Comparison of ENCODE assay signal across 11 cellular contexts in the genomic region with DNA sequence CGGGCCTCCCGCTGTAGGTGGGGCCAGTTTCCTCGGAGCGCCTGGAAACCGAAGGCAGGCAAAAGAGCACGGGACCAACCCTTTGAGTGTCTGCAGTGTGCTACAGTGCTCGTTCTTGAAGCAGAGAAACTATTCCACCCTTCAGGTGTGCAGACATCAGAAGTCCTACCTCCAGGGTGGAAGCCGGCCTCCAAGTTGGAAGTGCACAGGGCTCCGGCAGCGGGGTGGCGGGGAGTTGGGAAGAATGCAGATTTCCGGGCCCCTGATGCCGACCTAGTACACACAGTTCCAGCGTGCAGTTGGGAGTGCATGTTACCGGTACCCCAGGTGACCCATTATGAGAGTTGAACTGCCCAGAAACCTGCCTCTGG. TPM values are rescaled to one million over a fixed set of nuclear protein-coding genes. Genes with fewer than 3 reads are reported as not detected.
DNase-seq lines count a peak whose midpoint lies in the region; ATAC-seq and TF ChIP-seq lines count a peak whose summit lies in the region.
"Had no signal": no experiment of that assay in that cellular context is flagged by ENCODE, and none has a peak within 500 bp of the region (broad histone marks: within the 10 kb centered on the region; RNA-seq: fewer than 3 reads in every experiment).

No MANE protein-coding gene starts in this region.

- intact Hi-C loops in transverse colon (cut with DNase I; ENCODE audit: low total_unique reads), result loop anchor here (5.0 to 10.0 kb wide), 2 partner anchors 65 to 112 kb away; no protein-coding TSS in a partner anchor

- no peak for ATAC-seq in activated T-cell treated with anti-CD3 and anti-CD28 coated beads, Interleukin-2, amount 50 U/mL, for 4 hours
- no peak for ATAC-seq in lung (ENCODE audit: insufficient read depth, low FRiP score)
- no peak for ATAC-seq in HG03039 (IDR thresholded peaks at IDR 0.05; ENCODE audit: unreplicated experiment)
- ATAC-seq in HG03378 (IDR thresholded peaks at IDR 0.05; ENCODE audit: unreplicated experiment), result no peak

- no peaks in the 10 kb centered on the region for H3K9me3 Mint-ChIP-seq in activated T-cell treated with anti-CD3 and anti-CD28 coated beads, Interleukin-2, amount 50 U/mL, for 4 hours

- no peak for TF ChIP-seq POLR2A in transverse colon (IDR thresholded peaks at IDR 0.05)

- H3K36me3 ChIP-seq in lung (ENCODE audit: control insufficient read depth in 2 of 2, insufficient read depth in 2 of 2, low read length in 2 of 2) (no peaks in the 10 kb centered on the region), transverse colon (no peaks in the 10 kb centered on the region)
- H3K36me3 ChIP-seq: brain microvascular endothelial cell had no signal

- H3K27me3 Mint-ChIP-seq in activated T-cell treated with anti-CD3 and anti-CD28 coated beads, Interleukin-2, amount 50 U/mL, for 4 hours (ENCODE audit: low read depth), result no peaks in the 10 kb centered on the region

- H3K4me3 ChIP-seq in astrocyte of the cerebellum (ENCODE audit: low read depth, low read length) (peak overlapping the region; percentile 63), lung (peak overlapping the region; percentile 86), transverse colon (peak overlapping the region; percentile 10 to 94 (median 66))

- peak overlapping the region in 1 of 2 donors; percentile 100 for H3K27ac ChIP-seq in lung (ENCODE audit: low read depth in 1 of 2, low read length in 1 of 2)
- H3K27ac ChIP-seq in transverse colon, result peak overlapping the region; percentile 98 to 100 (median 100)
- H3K27ac ChIP-seq: brain microvascular endothelial cell had no signal

- H3K4me1 Mint-ChIP-seq in activated T-cell treated with anti-CD3 and anti-CD28 coated beads, Interleukin-2, amount 50 U/mL, for 4 hours (ENCODE audit: low read depth), result peaks cover 65% of the 10 kb centered on the region

- peak overlapping the region; percentile 94 for H3K4me3 Mint-ChIP-seq in activated T-cell treated with anti-CD3 and anti-CD28 coated beads, Interleukin-2, amount 50 U/mL, for 4 hours

- H3K4me1 ChIP-seq in lung (ENCODE audit: control insufficient read depth in 2 of 2, insufficient read depth in 2 of 2, low read length in 2 of 2), result peaks cover 28 to 37% of the 10 kb centered on the region in 2 donors
- peaks cover 26 to 68% (median 50%) of the 10 kb centered on the region in 4 donors for H3K4me1 ChIP-seq in transverse colon

- TF ChIP-seq CTCF in astrocyte of the cerebellum (IDR thresholded peaks at IDR 0.05; ENCODE audit: low read depth, low read length, missing control alignments), result no peak
- TF ChIP-seq CTCF in lung (IDR thresholded peaks at IDR 0.05; ENCODE audit: control extremely low read depth, extremely low read depth), result no peak
- no peak for TF ChIP-seq CTCF in transverse colon (IDR thresholded peaks at IDR 0.05)

- H3K9me3 ChIP-seq in lung (ENCODE audit: control insufficient read depth in 2 of 2, insufficient read depth in 1 of 2, low read length in 1 of 2) (peaks cover 0 to 2% of the 10 kb centered on the region in 2 donors), transverse colon (no peaks in the 10 kb centered on the region)

- H3K27me3 ChIP-seq in lung (ENCODE audit: control insufficient read depth, insufficient read depth) (no peaks in the 10 kb centered on the region), transverse colon (no peaks in the 10 kb centered on the region)
- H3K27me3 ChIP-seq: brain microvascular endothelial cell had no signal

- 43 to 67% methylated on average over 15 of the region's 15 CpGs for WGBS in lung, 2 donors
- WGBS in transverse colon (ENCODE audit: low coverage in 1 of 2), 2 donors, result 40% methylated on average over 15 of the region's 15 CpGs; no CpG with 5 or more reads in 1 of the 2 donors

- peaks cover 3% of the 10 kb centered on the region for H3K36me3 Mint-ChIP-seq in activated T-cell treated with anti-CD3 and anti-CD28 coated beads, Interleukin-2, amount 50 U/mL, for 4 hours (ENCODE audit: insufficient read depth)

- DNase-seq in activated T-cell treated with anti-CD3 and anti-CD28 coated beads, Interleukin-2, amount 50 U/mL, for 4 hours, result no peak
- no peak for DNase-seq in activated T-cell treated with anti-CD3 and anti-CD28 coated beads, Interleukin-2, amount 50 U/mL, for 1 hour
- DNase-seq in astrocyte of the cerebellum (ENCODE audit: low read depth) (no peak), lung (ENCODE audit: low spot score) (no peak), transverse colon (no peak), NAMALWA (ENCODE audit: low spot score) (no peak)
- DNase-seq: brain microvascular endothelial cell; C1 segment of cervical spinal cord; NK-92 treated with Interleukin-12 subunit alpha and Interleukin-12 subunit beta, amount 100 ng/mL, for 24 hours had no signal

- in situ Hi-C loops in astrocyte of the cerebellum (cut with HindIII; ENCODE audit: low sequenced_read_pairs) (no loop called here), transverse colon (cut with MboI; ENCODE audit: low pct_ligation_motif_present in 1 of 4, low pct_unique_long_range_greater_than_20kb in 1 of 4, low sequenced_read_pairs in 3 of 4) (loop anchor here (10.0 kb wide), 2 partner anchors 115 to 155 kb away; no protein-coding TSS in a partner anchor)

- no peak for TF ChIP-seq EP300 in transverse colon (IDR thresholded peaks at IDR 0.05; ENCODE audit: low read depth)

RNA-seq across cellular contexts. Expression of a gene that starts 3.0 kb away (rescaled TPM):
- 10 to 100 TPM; 75.0 to 82.8 (median 81.8) TPM for total RNA-seq in activated T-cell treated with anti-CD3 and anti-CD28 coated beads, Interleukin-2, amount 50 U/mL, for 4 hours
- total RNA-seq in lung, result 100 to 1,000 TPM in 1 of 2 donors, 10 to 100 TPM in 1; 38.3 to 157 TPM
- 10 to 100 TPM; 47.1 to 63.2 TPM for polyA plus RNA-seq in lung
- total RNA-seq in transverse colon, result 10 to 100 TPM; 39.0 to 81.2 (median 68.8) TPM
